In genomic region chr2:53640466-53640865, GRCh38 we compare ENCODE assay signal across 24 cellular contexts.
"Had no signal": no experiment of that assay in that cellular context is flagged by ENCODE, and none has a peak within 500 bp of the region (broad histone marks: within the 10 kb centered on the region; RNA-seq: fewer than 3 reads in every experiment).

No MANE protein-coding gene starts in this region.

- H3K4me1 Mint-ChIP-seq: activated B cell treated with CpG ODN at 0.5 μM for 24 hours; activated CD4-positive, alpha-beta T cell treated with anti-CD3 and anti-CD28 coated beads, Interleukin-2, amount 10 ng/mL, durations not matched to agents 7 days and 5 days; activated naive CD8-positive, alpha-beta T cell treated with anti-CD3 and anti-CD28 coated beads, Interleukin-2, amount 50 U/mL, for 24 hours; brain; central memory CD8-positive, alpha-beta T cell had no signal

- H3K9me3 ChIP-seq: ascending aorta had no signal

- H3K9me3 Mint-ChIP-seq: activated B cell treated with CpG ODN at 0.5 μM for 24 hours; activated CD4-positive, alpha-beta memory T cell treated with anti-CD3 and anti-CD28 coated beads for 36 hours; activated CD4-positive, alpha-beta T cell treated with anti-CD3 and anti-CD28 coated beads, Interleukin-2, amount 10 ng/mL, durations not matched to agents 7 days and 5 days; activated T-cell treated with anti-CD3 and anti-CD28 coated beads, Interleukin-2, amount 50 U/mL, for 4 hours; central memory CD8-positive, alpha-beta T cell; T-helper 1 cell treated with Interleukin-12 subunit alpha and Interleukin-12 subunit beta and Interleukin-4 antibody, amounts not matched to agents 30 μg/mL and 1 μg/mL, for 36 hours had no signal

- H3K27ac Mint-ChIP-seq: activated B cell treated with CpG ODN at 0.5 μM for 24 hours; activated CD4-positive, alpha-beta memory T cell treated with anti-CD3 and anti-CD28 coated beads for 36 hours; activated CD4-positive, alpha-beta T cell treated with anti-CD3 and anti-CD28 coated beads, Interleukin-2, amount 10 ng/mL, durations not matched to agents 7 days and 5 days; activated naive CD4-positive, alpha-beta T cell treated with anti-CD3 and anti-CD28 coated beads, Interleukin-2, amount 50 U/mL, for 72 hours; activated naive CD8-positive, alpha-beta T cell treated with anti-CD3 and anti-CD28 coated beads, Interleukin-2, amount 50 U/mL, for 24 hours; brain; T-helper 1 cell treated with Interleukin-12 subunit alpha and Interleukin-12 subunit beta and Interleukin-4 antibody, amounts not matched to agents 30 μg/mL and 1 μg/mL, for 36 hours had no signal

- H3K4me1 ChIP-seq: ascending aorta had no signal

- DNase-seq: activated B cell treated with CpG ODN at 0.5 μM for 24 hours; activated CD4-positive, alpha-beta memory T cell treated with anti-CD3 and anti-CD28 coated beads for 36 hours; activated CD4-positive, alpha-beta T cell treated with anti-CD3 and anti-CD28 coated beads for 1 hour; activated CD4-positive, alpha-beta T cell treated with anti-CD3 and anti-CD28 coated beads, Interleukin-2, amount 10 ng/mL, durations not matched to agents 7 days and 5 days; activated CD8-positive, alpha-beta memory T cell treated with anti-CD3 and anti-CD28 coated beads for 24 hours; activated effector memory CD4-positive, alpha-beta T cell treated with anti-CD3 and anti-CD28 coated beads, Interleukin-2, amount 50 U/mL, for 16 hours; activated naive CD4-positive, alpha-beta T cell treated with Interleukin-2 at 50 U/mL for 16 hours; activated naive CD8-positive, alpha-beta T cell treated with anti-CD3 and anti-CD28 coated beads, Interleukin-2, amount 50 U/mL, for 24 hours; activated T-cell treated with anti-CD3 and anti-CD28 coated beads, Interleukin-2, amount 50 U/mL, for 4 hours; amniotic stem cell; KG1; NCI-H1092; NCI-H1417; NCI-H1930; NCI-H2171 treated with DMSO at 0.1 percent for 48 hours; NCI-H226; NCI-H526; NCI-H774; SIG-M5 had no signal

- H3K27ac ChIP-seq: ascending aorta had no signal

- H3K36me3 Mint-ChIP-seq: activated CD4-positive, alpha-beta memory T cell treated with anti-CD3 and anti-CD28 coated beads for 36 hours; activated naive CD4-positive, alpha-beta T cell treated with anti-CD3 and anti-CD28 coated beads, Interleukin-2, amount 50 U/mL, for 72 hours; brain had no signal

- H3K4me3 Mint-ChIP-seq: activated B cell treated with CpG ODN at 0.5 μM for 24 hours; activated CD4-positive, alpha-beta memory T cell treated with anti-CD3 and anti-CD28 coated beads for 36 hours; activated CD4-positive, alpha-beta T cell treated with anti-CD3 and anti-CD28 coated beads, Interleukin-2, amount 10 ng/mL, durations not matched to agents 7 days and 5 days; activated naive CD8-positive, alpha-beta T cell treated with anti-CD3 and anti-CD28 coated beads, Interleukin-2, amount 50 U/mL, for 24 hours; activated T-cell treated with anti-CD3 and anti-CD28 coated beads, Interleukin-2, amount 50 U/mL, for 4 hours; brain; central memory CD8-positive, alpha-beta T cell; T-helper 1 cell treated with Interleukin-12 subunit alpha and Interleukin-12 subunit beta and Interleukin-4 antibody, amounts not matched to agents 30 μg/mL and 1 μg/mL, for 36 hours had no signal

- H3K4me3 ChIP-seq: ascending aorta had no signal

- H3K27me3 Mint-ChIP-seq: activated CD4-positive, alpha-beta memory T cell treated with anti-CD3 and anti-CD28 coated beads for 36 hours; activated CD4-positive, alpha-beta T cell treated with anti-CD3 and anti-CD28 coated beads, Interleukin-2, amount 10 ng/mL, durations not matched to agents 7 days and 5 days; brain; central memory CD8-positive, alpha-beta T cell had no signal

- H3K36me3 ChIP-seq: ascending aorta had no signal

- H3K27me3 ChIP-seq: ascending aorta had no signal
